Comparison of ENCODE assay signal across 8 cellular contexts in the genomic region with DNA sequence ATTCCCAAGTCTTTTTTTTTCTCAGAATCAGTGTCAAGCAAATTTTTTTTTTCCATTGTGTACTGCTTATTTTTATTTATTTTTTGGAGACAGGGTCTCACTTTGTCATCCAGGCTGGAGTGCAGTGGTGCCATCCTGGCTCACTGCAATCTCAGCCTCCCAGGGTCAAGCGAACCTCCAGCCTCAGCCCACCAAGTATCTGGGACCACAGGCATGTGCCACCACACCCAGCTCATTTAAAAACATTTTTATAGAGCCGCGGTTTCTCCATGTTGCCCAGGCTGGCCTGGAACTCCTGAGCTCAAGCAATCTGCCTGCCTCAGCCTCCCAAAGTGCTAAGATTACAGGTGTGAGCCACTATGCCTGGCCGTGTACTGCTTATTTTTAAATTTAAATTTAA.
"Had no signal": no experiment of that assay in that cellular context is flagged by ENCODE, and none has a peak within 500 bp of the region (broad histone marks: within the 10 kb centered on the region; RNA-seq: fewer than 3 reads in every experiment).

No MANE protein-coding gene starts in this region.

- H3K4me2 ChIP-seq: GM23338 had no signal

- H3K36me3 ChIP-seq: HAP-1 had no signal

- H3K9ac ChIP-seq: GM23248 had no signal

- H3K9me3 Mint-ChIP-seq: GM23338, H9 had no signal

- H3K27ac Mint-ChIP-seq: GM23338, H9 had no signal

- H3K4me3 Mint-ChIP-seq: GM23338, H9 had no signal

- H3K4me3 ChIP-seq: GM23248, GM23338, HAP-1 had no signal

- ATAC-seq: HCT116 had no signal

- H3K9me3 ChIP-seq: HAP-1 had no signal

- DNase-seq: GM23248, GOT3, H7, H9, HCEC 1CT had no signal

- H2AFZ ChIP-seq: GM23248, GM23338 had no signal

- H3K27ac ChIP-seq: GM23248 had no signal
